Comparison of ENCODE assay signal across 21 cellular contexts in the genomic region with DNA sequence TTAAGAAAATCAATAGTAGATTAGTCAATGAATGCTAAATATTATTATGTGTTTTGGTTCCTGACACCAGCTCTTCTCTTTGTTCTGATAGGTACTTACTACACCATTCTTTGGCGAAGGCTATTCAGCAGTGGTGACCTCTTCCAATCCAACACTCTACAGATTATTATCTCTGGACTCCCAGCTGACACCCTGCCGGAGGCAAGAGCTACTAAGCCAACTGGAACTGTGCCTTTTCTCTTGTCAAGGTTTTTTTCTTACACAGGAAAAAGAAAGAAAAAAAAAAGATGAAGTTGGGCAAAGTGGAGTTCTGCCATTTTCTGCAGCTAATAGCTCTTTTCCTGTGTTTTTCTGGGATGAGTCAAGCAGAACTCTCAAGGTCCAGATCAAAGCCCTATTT. TPM values are rescaled to one million over a fixed set of nuclear protein-coding genes. Genes with fewer than 3 reads are reported as not detected.
A peak's percentile ranks its signal among the peaks of the same experiment; 100 is the strongest.
DNase-seq lines count a peak whose midpoint lies in the region; ATAC-seq and TF ChIP-seq lines count a peak whose summit lies in the region.
"Had no signal": no experiment of that assay in that cellular context is flagged by ENCODE, and none has a peak within 500 bp of the region (broad histone marks: within the 10 kb centered on the region; RNA-seq: fewer than 3 reads in every experiment).

No MANE protein-coding gene starts in this region.

- H3K9me3 Mint-ChIP-seq in neural progenitor cell: no peaks in the 10 kb centered on the region
- no peaks in the 10 kb centered on the region for H3K9me3 Mint-ChIP-seq in chondrocyte (ENCODE audit: low read depth)
- H3K9me3 Mint-ChIP-seq: GM23338 had no signal

- H3K9me3 ChIP-seq in adrenal gland (replicated peaks in 1 of 3): no peaks in the 10 kb centered on the region
- no peaks in the 10 kb centered on the region for H3K9me3 ChIP-seq in neural progenitor cell (ENCODE audit: low read depth)
- H3K9me3 ChIP-seq: BLaER1 treated with 17β-estradiol and CSF1 and Interleukin-3, amounts not matched to agents 10 nM and 100 nM; SK-N-SH had no signal

- DNase-seq in DMS 273 treated with DMSO at 0.1 percent for 48 hours (lab: John Stamatoyannopoulos, UW) (peak; percentile 11), NCI-H146 treated with DMSO at 0.1 percent for 48 hours (lab: John Stamatoyannopoulos, UW; ENCODE audit: unreplicated experiment) (peak; percentile 93), adrenal gland (peak in 5 of 7 donors; percentile 17 to 59 (median 27)), neural progenitor cell (ENCODE audit: low spot score) (no peak), chondrocyte (ENCODE audit: low spot score) (no peak)
- DNase-seq in NK-92 treated with Interleukin-12 subunit alpha and Interleukin-12 subunit beta, amount 100 ng/mL, for 24 hours (lab: John Stamatoyannopoulos, UW): no peak
- DNase-seq: CD8-positive, alpha-beta T cell; DND-41; GDM1; MV-4-11; NCI-H187 treated with DMSO at 0.1 percent for 48 hours; NCI-H526 treated with DMSO at 0.1 percent for 48 hours; SHP77; SK-N-SH; T-cell had no signal

- TF ChIP-seq CTCF in adrenal gland (IDR thresholded peaks at IDR 0.05) (no peak), neural progenitor cell (IDR thresholded peaks at IDR 0.05) (no peak), chondrocyte (IDR thresholded peaks at IDR 0.05) (no peak)

- no peaks in the 10 kb centered on the region for H3K27me3 Mint-ChIP-seq in neural progenitor cell (ENCODE audit: insufficient read depth, low read depth)
- peaks cover 13% of the 10 kb centered on the region for H3K27me3 Mint-ChIP-seq in chondrocyte (ENCODE audit: low read depth)
- H3K27me3 Mint-ChIP-seq: T-cell had no signal

- intact Hi-C loops in adrenal gland (cut with DNase I): no loop called here

- H3K27me3 ChIP-seq in adrenal gland (no peaks in the 10 kb centered on the region), neural progenitor cell (no peaks in the 10 kb centered on the region)
- H3K27me3 ChIP-seq: BLaER1 treated with 17β-estradiol and CSF1 and Interleukin-3, amounts not matched to agents 10 nM and 100 nM had no signal

- H3K36me3 ChIP-seq in adrenal gland (replicated peaks in 1 of 2): no peaks in the 10 kb centered on the region
- no peaks in the 10 kb centered on the region for H3K36me3 ChIP-seq in neural progenitor cell
- H3K36me3 ChIP-seq: BLaER1 treated with 17β-estradiol and CSF1 and Interleukin-3, amounts not matched to agents 10 nM and 100 nM had no signal

- no peak overlapping the region for H3K4me3 ChIP-seq in adrenal gland
- no peak overlapping the region for H3K4me3 ChIP-seq in neural progenitor cell
- H3K4me3 ChIP-seq: BLaER1 treated with 17β-estradiol and CSF1 and Interleukin-3, amounts not matched to agents 10 nM and 100 nM; GM23338; K562 had no signal

- H3K27ac ChIP-seq in adrenal gland (no peak overlapping the region), neural progenitor cell (no peak overlapping the region)
- H3K27ac ChIP-seq: BLaER1 treated with 17β-estradiol and CSF1 and Interleukin-3, amounts not matched to agents 10 nM and 100 nM had no signal

- no peak for TF ChIP-seq POLR2A in adrenal gland (IDR thresholded peaks at IDR 0.05)

- no peaks in the 10 kb centered on the region for H3K79me2 ChIP-seq in neural progenitor cell (ENCODE audit: low read depth)

- H3K9ac ChIP-seq in neural progenitor cell: no peak overlapping the region
- H3K9ac ChIP-seq: BLaER1 treated with 17β-estradiol and CSF1 and Interleukin-3, amounts not matched to agents 10 nM and 100 nM; SK-N-SH had no signal

- WGBS in adrenal gland, 4 donors: 29 to 36% (median 33%) methylated on average over 2 of the region's 2 CpGs

- H3K4me3 Mint-ChIP-seq in neural progenitor cell (no peak overlapping the region), chondrocyte (ENCODE audit: unreplicated experiment) (no peak overlapping the region)
- H3K4me3 Mint-ChIP-seq: CD8-positive, alpha-beta T cell; GM23338; T-cell had no signal

- H3K4me2 ChIP-seq in neural progenitor cell: no peak overlapping the region
- H3K4me2 ChIP-seq: BLaER1 treated with 17β-estradiol and CSF1 and Interleukin-3, amounts not matched to agents 10 nM and 100 nM; GM23338; SK-N-SH had no signal

- H3K36me3 Mint-ChIP-seq in neural progenitor cell (no peaks in the 10 kb centered on the region), chondrocyte (ENCODE audit: low read depth) (no peaks in the 10 kb centered on the region)
- H3K36me3 Mint-ChIP-seq: CD8-positive, alpha-beta T cell; T-cell had no signal

- no peak overlapping the region for H2AFZ ChIP-seq in neural progenitor cell (replicated peaks)
- H2AFZ ChIP-seq: GM23338 had no signal

- no peaks in the 10 kb centered on the region for H3F3A ChIP-seq in neural progenitor cell (ENCODE audit: low read depth)

- no peak for ATAC-seq in HG03108 (IDR thresholded peaks at IDR 0.05; ENCODE audit: unreplicated experiment)
- ATAC-seq: CD8-positive, alpha-beta T cell; GM23338; HCT116; K562; T-cell had no signal

- H3K27ac Mint-ChIP-seq in neural progenitor cell: peak overlapping the region; percentile 70
- no peak overlapping the region for H3K27ac Mint-ChIP-seq in chondrocyte (ENCODE audit: unreplicated experiment)
- H3K27ac Mint-ChIP-seq: CD8-positive, alpha-beta T cell; GM23338; T-cell had no signal

- no peaks in the 10 kb centered on the region for H3K4me1 ChIP-seq in adrenal gland (replicated peaks in 1 of 2)
- H3K4me1 ChIP-seq in neural progenitor cell: no peaks in the 10 kb centered on the region
- H3K4me1 ChIP-seq: BLaER1 treated with 17β-estradiol and CSF1 and Interleukin-3, amounts not matched to agents 10 nM and 100 nM had no signal

- H3K4me1 Mint-ChIP-seq in neural progenitor cell (peaks cover 14% of the 10 kb centered on the region), chondrocyte (ENCODE audit: low read depth) (no peaks in the 10 kb centered on the region)
- H3K4me1 Mint-ChIP-seq: T-cell had no signal

- H4K20me1 ChIP-seq in neural progenitor cell (ENCODE audit: low read depth): no peaks in the 10 kb centered on the region
- H4K20me1 ChIP-seq: BLaER1 treated with 17β-estradiol and CSF1 and Interleukin-3, amounts not matched to agents 10 nM and 100 nM had no signal

RNA-seq across cellular contexts. Expression of a gene that starts 11.7 kb away (rescaled TPM):
- total RNA-seq in adrenal gland (under 1 TPM in 4 of 8 donors, not detected in 4; 0.10 to 0.12 (median 0.11) TPM), neural progenitor cell (ENCODE audit: low replicate concordance) (2.7 TPM in 2 replicates), chondrocyte (not detected in 3 replicates)
- under 1 TPM in 2 of 3 donors, not detected in 1; under 0.01 to 0.04 TPM for polyA plus RNA-seq in adrenal gland
- total RNA-seq: CD8-positive, alpha-beta T cell; RPMI7951; T-cell had no signal
- polyA plus RNA-seq: SK-N-SH had no signal

Comparison
In these comparisons a context has a peak if more than half of its experiments do, and no peak if none do; other contexts are left out.
1. DNase-seq: peak in DMS 273 treated with DMSO at 0.1 percent for 48 hours (single experiment), NCI-H146 treated with DMSO at 0.1 percent for 48 hours (single experiment) and adrenal gland (5 of 7); none in neural progenitor cell (single experiment), NK-92 treated with Interleukin-12 subunit alpha and Interleukin-12 subunit beta, amount 100 ng/mL, for 24 hours (single experiment) and chondrocyte (single experiment).